ENCODE assay signal across 8 cellular contexts in genomic region chr9:3337515-3337914, GRCh38.
A peak's percentile ranks its signal among the peaks of the same experiment; 100 is the strongest.
DNase-seq lines count a peak whose midpoint lies in the region; ATAC-seq and TF ChIP-seq lines count a peak whose summit lies in the region.

No MANE protein-coding gene starts in this region.

- H3K36me3 ChIP-seq in fibroblast of lung (ENCODE audit: control insufficient read depth, insufficient read depth, low read length): no peaks in the 10 kb centered on the region

- H3K79me2 ChIP-seq in fibroblast of lung (ENCODE audit: control insufficient read depth, insufficient read depth, low read length): no peaks in the 10 kb centered on the region

- peak overlapping the region; percentile 52 for H3K4me2 ChIP-seq in fibroblast of lung (ENCODE audit: extremely low read depth, insufficient read depth, low read length)

- peak; percentile 99 for ATAC-seq in SK-N-SH treated with all-trans-retinoic acid at 6 μM for 48 hours
- no peak for ATAC-seq in left lobe of liver
- no peak for ATAC-seq in HG03045 (IDR thresholded peaks at IDR 0.05; ENCODE audit: unreplicated experiment)
- ATAC-seq in GM19397 (IDR thresholded peaks at IDR 0.05; ENCODE audit: unreplicated experiment): no peak

- no peaks in the 10 kb centered on the region for H3K9me3 ChIP-seq in fibroblast of lung (ENCODE audit: control insufficient read depth, insufficient read depth, low read depth, low read length)

- no peak for TF ChIP-seq CTCF in fibroblast of lung (conservative IDR thresholded peaks at IDR 0.05 in 1 of 2, IDR thresholded peaks at IDR 0.05 in 1 of 2; ENCODE audit: low read depth in 1 of 2, low read length in 2 of 2)

- H3K9ac ChIP-seq in fibroblast of lung (ENCODE audit: insufficient read depth, low read length): no peak overlapping the region

- peak overlapping the region; percentile 56 for H3K27ac ChIP-seq in fibroblast of lung (ENCODE audit: insufficient read depth, low read length)

- H3K4me1 ChIP-seq in fibroblast of lung (ENCODE audit: control insufficient read depth, extremely low read depth, insufficient read depth, low read length): peaks cover 8% of the 10 kb centered on the region

- H2AFZ ChIP-seq in fibroblast of lung (ENCODE audit: low read length): peak overlapping the region; percentile 94

- H4K20me1 ChIP-seq in fibroblast of lung (ENCODE audit: control insufficient read depth, extremely low read depth, insufficient read depth, low read length): no peaks in the 10 kb centered on the region

- DNase-seq in EH (ENCODE audit: low read depth) (peak; percentile 65), fibroblast of lung (ENCODE audit: low read depth in 2 of 2) (peak; percentile 71 to 80), occipital lobe (lab: John Stamatoyannopoulos, UW) (peak; percentile 29), left lobe of liver (ENCODE audit: low spot score) (no peak), T-helper 2 cell (no peak)

- no peak overlapping the region for H3K4me3 ChIP-seq in fibroblast of lung (replicated peaks in 1 of 4; ENCODE audit: control extremely low read depth in 1 of 4, insufficient read depth in 1 of 4, low read depth in 3 of 4, low read length in 4 of 4)

- no peaks in the 10 kb centered on the region for H3K27me3 ChIP-seq in fibroblast of lung (ENCODE audit: control insufficient read depth, insufficient read depth, low read length)

TF ChIP-seq in SK-N-SH treated with all-trans-retinoic acid at 6 μM for 48 hours, 23 proteins besides CTCF, POLR2A, EP300 and RAD21:
- no peak for TF ChIP-seq ZNF565 (CRISPR knock-in tag; conservative IDR thresholded peaks at IDR 0.05; ENCODE audit: low read depth)
- no peak for TF ChIP-seq GLIS3 (CRISPR knock-in tag; IDR thresholded peaks at IDR 0.05)
- no peak for TF ChIP-seq ARNTL (CRISPR knock-in tag; IDR thresholded peaks at IDR 0.05; ENCODE audit: borderline replicate concordance, low read depth)
- no peak for TF ChIP-seq ZFP30 (CRISPR knock-in tag; IDR thresholded peaks at IDR 0.05)
- no peak for TF ChIP-seq BACH2 (CRISPR knock-in tag; IDR thresholded peaks at IDR 0.05; ENCODE audit: borderline replicate concordance)
- no peak for TF ChIP-seq CSDC2 (CRISPR knock-in tag; IDR thresholded peaks at IDR 0.05)
- TF ChIP-seq ZFP3 (CRISPR knock-in tag; IDR thresholded peaks at IDR 0.05): no peak
- TF ChIP-seq ISL1 (CRISPR knock-in tag; IDR thresholded peaks at IDR 0.05): no peak
- no peak for TF ChIP-seq ZC3H10 (CRISPR knock-in tag; IDR thresholded peaks at IDR 0.05)
- TF ChIP-seq OSR1 (CRISPR knock-in tag; IDR thresholded peaks at IDR 0.05): no peak
- no peak for TF ChIP-seq TCF4 (CRISPR knock-in tag; IDR thresholded peaks at IDR 0.05; ENCODE audit: borderline replicate concordance)
- TF ChIP-seq TOX (CRISPR knock-in tag; IDR thresholded peaks at IDR 0.05; ENCODE audit: borderline replicate concordance): no peak
- TF ChIP-seq, protein P1, sequence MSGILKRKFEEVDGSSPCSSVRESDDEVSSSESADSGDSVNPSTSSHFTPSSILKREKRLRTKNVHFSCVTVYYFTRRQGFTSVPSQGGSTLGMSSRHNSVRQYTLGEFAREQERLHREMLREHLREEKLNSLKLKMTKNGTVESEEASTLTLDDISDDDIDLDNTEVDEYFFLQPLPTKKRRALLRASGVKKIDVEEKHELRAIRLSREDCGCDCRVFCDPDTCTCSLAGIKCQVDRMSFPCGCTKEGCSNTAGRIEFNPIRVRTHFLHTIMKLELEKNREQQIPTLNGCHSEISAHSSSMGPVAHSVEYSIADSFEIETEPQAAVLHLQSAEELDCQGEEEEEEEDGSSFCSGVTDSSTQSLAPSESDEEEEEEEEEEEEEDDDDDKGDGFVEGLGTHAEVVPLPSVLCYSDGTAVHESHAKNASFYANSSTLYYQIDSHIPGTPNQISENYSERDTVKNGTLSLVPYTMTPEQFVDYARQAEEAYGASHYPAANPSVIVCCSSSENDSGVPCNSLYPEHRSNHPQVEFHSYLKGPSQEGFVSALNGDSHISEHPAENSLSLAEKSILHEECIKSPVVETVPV (CRISPR knock-in tag; IDR thresholded peaks at IDR 0.05): no peak
- no peak for TF ChIP-seq SNAI2 (CRISPR knock-in tag; IDR thresholded peaks at IDR 0.05)
- TF ChIP-seq PPARA (CRISPR knock-in tag; IDR thresholded peaks at IDR 0.05; ENCODE audit: borderline replicate concordance): no peak
- TF ChIP-seq ZNF8 (CRISPR knock-in tag; IDR thresholded peaks at IDR 0.05): no peak
- TF ChIP-seq POU6F1 (CRISPR knock-in tag; IDR thresholded peaks at IDR 0.05; ENCODE audit: borderline replicate concordance, low read depth): no peak
- no peak for TF ChIP-seq ZNF70 (CRISPR knock-in tag; IDR thresholded peaks at IDR 0.05)

Comparison
In these comparisons a context has a peak if more than half of its experiments do, and no peak if none do; other contexts are left out.
1. DNase-seq: peak in EH (single experiment), fibroblast of lung (2 of 2) and occipital lobe (single experiment); none in left lobe of liver (single experiment) and T-helper 2 cell (0 of 5).